Comparison of ENCODE assay signal across 8 cellular contexts in the genomic region with DNA sequence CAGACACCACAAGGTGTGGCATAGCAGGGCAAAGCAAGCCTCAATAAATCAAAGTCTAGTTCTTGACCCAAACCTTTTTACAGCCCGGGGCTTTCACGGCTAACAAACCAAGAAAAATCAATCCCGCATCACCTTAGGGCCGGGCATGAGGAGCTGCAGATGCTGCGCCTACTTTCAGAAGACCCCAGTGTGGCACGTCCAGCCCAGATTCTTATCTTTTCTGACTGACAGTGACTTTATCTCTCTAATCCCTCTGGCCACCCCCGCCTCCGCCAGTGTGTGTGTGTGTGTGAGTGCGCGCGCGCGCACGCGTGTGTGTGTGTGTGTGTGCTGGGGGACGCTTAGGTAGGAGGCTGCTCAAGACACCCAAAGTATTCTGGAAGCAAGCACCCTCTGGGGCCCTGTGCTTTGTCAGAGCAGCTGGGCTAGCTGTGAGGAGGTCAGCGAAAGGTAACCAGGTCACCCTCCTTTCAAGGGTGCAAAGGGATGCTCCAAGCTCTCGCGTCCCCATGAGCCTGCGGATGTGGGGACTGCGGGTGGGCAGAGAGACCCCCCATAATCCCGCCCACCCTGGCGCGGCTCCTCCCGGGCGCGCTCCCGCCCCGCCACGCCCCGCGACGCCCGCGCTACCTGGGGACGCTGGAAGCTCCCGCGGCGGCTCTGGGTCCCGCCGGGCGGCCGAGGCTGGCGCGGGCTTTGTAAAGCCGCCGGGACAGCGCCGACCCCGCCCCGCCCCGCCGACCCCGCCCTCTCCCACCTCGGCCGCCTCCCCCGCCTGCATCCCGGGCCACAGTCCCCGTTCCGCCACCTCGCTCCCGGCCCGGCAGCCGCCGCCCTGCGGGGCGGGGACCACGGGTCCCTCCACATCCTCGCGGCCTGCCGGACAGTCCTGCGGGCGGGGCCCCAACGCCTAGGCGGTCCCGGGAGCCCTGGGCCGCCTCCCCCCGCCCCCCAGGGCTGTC. TPM values are rescaled to one million over a fixed set of nuclear protein-coding genes. Genes with fewer than 3 reads are reported as not detected.
DNase-seq lines count a peak whose midpoint lies in the region; ATAC-seq and TF ChIP-seq lines count a peak whose summit lies in the region.

No MANE protein-coding gene starts in this region.

- no peaks in the 10 kb centered on the region for H3K79me2 ChIP-seq in neural cell (replicated peaks; ENCODE audit: insufficient read depth, low read length)

- TF ChIP-seq CTCF in fibroblast of villous mesenchyme (IDR thresholded peaks at IDR 0.05; ENCODE audit: insufficient read depth, low read depth, low read length): no peak
- no peak for TF ChIP-seq CTCF in neural cell (IDR thresholded peaks at IDR 0.05; ENCODE audit: poor library complexity, severe bottlenecking)

- peak overlapping the region; percentile 56 for H2AFZ ChIP-seq in neural cell (ENCODE audit: low read depth, low read length)

- no peak for TF ChIP-seq EP300 in neural cell (conservative IDR thresholded peaks at IDR 0.05; ENCODE audit: poor library complexity, severe bottlenecking)

- ATAC-seq in HG03280 (IDR thresholded peaks at IDR 0.05; ENCODE audit: unreplicated experiment): no peak

- no peaks in the 10 kb centered on the region for H3K9me2 ChIP-seq in neural cell (ENCODE audit: insufficient read depth, low read length)

- no peak overlapping the region for H3K27ac ChIP-seq in neural cell (ENCODE audit: low read length)

- no peaks in the 10 kb centered on the region for H3F3A ChIP-seq in neural cell (ENCODE audit: insufficient read depth, low read length, poor library complexity, severe bottlenecking)

- H3K9me3 ChIP-seq in neural cell (ENCODE audit: low read length): no peaks in the 10 kb centered on the region

- peak; percentile 4 to 6 for DNase-seq in activated CD4-positive, alpha-beta T cell treated with anti-CD3 and anti-CD28 coated beads, Interleukin-2, amount 50 U/mL, for 48 hours
- no peak for DNase-seq in activated CD4-positive, alpha-beta T cell treated with anti-CD3 and anti-CD28 coated beads for 4 hours
- DNase-seq in SW480 (ENCODE audit: low spot score): peak; percentile 36
- DNase-seq in fibroblast of villous mesenchyme (ENCODE audit: low read depth): no peak
- no peak for DNase-seq in NCI-H2196 treated with DMSO at 0.1 percent for 48 hours (lab: John Stamatoyannopoulos, UW; ENCODE audit: unreplicated experiment)
- no peak for DNase-seq in stimulated activated naive CD4-positive, alpha-beta T cell (lab: John Stamatoyannopoulos, UW)

- H3K4me3 ChIP-seq in fibroblast of villous mesenchyme (ENCODE audit: low read depth, low read length) (peak overlapping the region; percentile 65), neural cell (ENCODE audit: low read length) (peak overlapping the region; percentile 75)

- H4K20me1 ChIP-seq in neural cell (ENCODE audit: insufficient read depth): no peaks in the 10 kb centered on the region

- no peaks in the 10 kb centered on the region for H3K36me3 ChIP-seq in neural cell (ENCODE audit: insufficient read depth, low read length)

- peaks cover 4% of the 10 kb centered on the region for H3K27me3 ChIP-seq in neural cell (ENCODE audit: insufficient read depth, low read depth, low read length)

- H3K4me2 ChIP-seq in neural cell (ENCODE audit: low read length): peak overlapping the region; percentile 73

- TF ChIP-seq RAD21 in neural cell (conservative IDR thresholded peaks at IDR 0.05): peak; percentile 14

- peak overlapping the region; percentile 57 for H3K9ac ChIP-seq in neural cell (ENCODE audit: low read length)

TF ChIP-seq in neural cell, 6 proteins besides CTCF, POLR2A, EP300 and RAD21:
- peak; percentile 37 for TF ChIP-seq SMC3 (conservative IDR thresholded peaks at IDR 0.05; ENCODE audit: poor library complexity)
- TF ChIP-seq, protein P1, sequence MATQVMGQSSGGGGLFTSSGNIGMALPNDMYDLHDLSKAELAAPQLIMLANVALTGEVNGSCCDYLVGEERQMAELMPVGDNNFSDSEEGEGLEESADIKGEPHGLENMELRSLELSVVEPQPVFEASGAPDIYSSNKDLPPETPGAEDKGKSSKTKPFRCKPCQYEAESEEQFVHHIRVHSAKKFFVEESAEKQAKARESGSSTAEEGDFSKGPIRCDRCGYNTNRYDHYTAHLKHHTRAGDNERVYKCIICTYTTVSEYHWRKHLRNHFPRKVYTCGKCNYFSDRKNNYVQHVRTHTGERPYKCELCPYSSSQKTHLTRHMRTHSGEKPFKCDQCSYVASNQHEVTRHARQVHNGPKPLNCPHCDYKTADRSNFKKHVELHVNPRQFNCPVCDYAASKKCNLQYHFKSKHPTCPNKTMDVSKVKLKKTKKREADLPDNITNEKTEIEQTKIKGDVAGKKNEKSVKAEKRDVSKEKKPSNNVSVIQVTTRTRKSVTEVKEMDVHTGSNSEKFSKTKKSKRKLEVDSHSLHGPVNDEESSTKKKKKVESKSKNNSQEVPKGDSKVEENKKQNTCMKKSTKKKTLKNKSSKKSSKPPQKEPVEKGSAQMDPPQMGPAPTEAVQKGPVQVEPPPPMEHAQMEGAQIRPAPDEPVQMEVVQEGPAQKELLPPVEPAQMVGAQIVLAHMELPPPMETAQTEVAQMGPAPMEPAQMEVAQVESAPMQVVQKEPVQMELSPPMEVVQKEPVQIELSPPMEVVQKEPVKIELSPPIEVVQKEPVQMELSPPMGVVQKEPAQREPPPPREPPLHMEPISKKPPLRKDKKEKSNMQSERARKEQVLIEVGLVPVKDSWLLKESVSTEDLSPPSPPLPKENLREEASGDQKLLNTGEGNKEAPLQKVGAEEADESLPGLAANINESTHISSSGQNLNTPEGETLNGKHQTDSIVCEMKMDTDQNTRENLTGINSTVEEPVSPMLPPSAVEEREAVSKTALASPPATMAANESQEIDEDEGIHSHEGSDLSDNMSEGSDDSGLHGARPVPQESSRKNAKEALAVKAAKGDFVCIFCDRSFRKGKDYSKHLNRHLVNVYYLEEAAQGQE (IDR thresholded peaks at IDR 0.05; ENCODE audit: borderline replicate concordance): no peak
TF ChIP-seq in neural cell: peak in this region for 1.

RNA-seq across cellular contexts. Expression of gene RHOBTB1, which starts 57.1 kb away (rescaled TPM):
- 26.8 and 42.2 TPM in 2 replicates for total RNA-seq in fibroblast of villous mesenchyme
- polyA plus RNA-seq in neural cell: 8.0 and 10.5 TPM in 2 replicates
- polyA minus RNA-seq in neural cell: 10.7 and 12.2 TPM in 2 replicates

Comparison
In these comparisons a context has a peak if more than half of its experiments do, and no peak if none do; other contexts are left out.
1. DNase-seq: peak in activated CD4-positive, alpha-beta T cell treated with anti-CD3 and anti-CD28 coated beads, Interleukin-2, amount 50 U/mL, for 48 hours (2 of 2) and SW480 (single experiment); none in activated CD4-positive, alpha-beta T cell treated with anti-CD3 and anti-CD28 coated beads for 4 hours (0 of 2), fibroblast of villous mesenchyme (single experiment), NCI-H2196 treated with DMSO at 0.1 percent for 48 hours (single experiment) and stimulated activated naive CD4-positive, alpha-beta T cell (0 of 6).